Comparison of ENCODE assay signal across 8 cellular contexts in genomic region chr1:212950243-212951057, GRCh38. TPM values are rescaled to one million over a fixed set of nuclear protein-coding genes. Genes with fewer than 3 reads are reported as not detected.
DNase-seq lines count a peak whose midpoint lies in the region; ATAC-seq and TF ChIP-seq lines count a peak whose summit lies in the region.

TSS of gene VASH2 (plus strand) at chr1:212950541. CDS start at chr1:212951543, 1,002 bp downstream.

- TF ChIP-seq CTCF in thyroid gland (IDR thresholded peaks at IDR 0.05), result no peak

- H3K27ac ChIP-seq in HUES64 (ENCODE audit: low read depth, low read length) (peak within 1 kb of the TSS; percentile 56; the same call in 1 of the 2 replicates), thyroid gland (no peak within 1 kb of the TSS)

- peak; percentile 93 for ATAC-seq in GM21447 (IDR thresholded peaks at IDR 0.05; ENCODE audit: unreplicated experiment)

- peak in 1 of 2 donors; percentile 31 for TF ChIP-seq POLR2A in thyroid gland (IDR thresholded peaks at IDR 0.05)

- no peaks in the 10 kb centered on the region for H3K9me3 ChIP-seq in HUES64 (ENCODE audit: insufficient read depth, low read depth, low read length)
- no peaks in the 10 kb centered on the region for H3K9me3 ChIP-seq in thyroid gland

- WGBS in HUES64, result under 1% methylated on average over 59 of the region's 59 CpGs
- WGBS in thyroid gland, 2 donors, result 3 to 8% methylated on average over 16 to 26 of the region's 59 CpGs

- peak within 1 kb of the TSS; percentile 81 for H3K9ac ChIP-seq in HUES64 (ENCODE audit: low read depth, low read length)

- H3K36me3 ChIP-seq in HUES64 (ENCODE audit: insufficient read depth, low read length) (peaks cover 40% of the 10 kb centered on the region), thyroid gland (no peaks in the 10 kb centered on the region)

- intact Hi-C loops in thyroid gland (cut with DNase I), result no loop called here

- H3K4me1 ChIP-seq in HUES64 (ENCODE audit: insufficient read depth, low read length) (peaks cover 26% of the 10 kb centered on the region), thyroid gland (peaks cover 7 to 10% of the 10 kb centered on the region in 2 donors)

- DNase-seq in DMS53 (lab: John Stamatoyannopoulos, UW) (peak; percentile 96), RKO (ENCODE audit: low spot score) (peak; percentile 80), glomerular visceral epithelial cell (ENCODE audit: extremely low spot score) (peak; percentile 84), occipital lobe (lab: John Stamatoyannopoulos, UW) (peak; percentile 82), thyroid gland (peak; percentile 70)
- peak; percentile 18 for DNase-seq in activated gamma-delta T cell treated with anti-CD3 and anti-CD28 coated beads, Interleukin-2, amount 50 U/mL, for 16 hours (ENCODE audit: low read depth)

- H3K27me3 ChIP-seq in HUES64 (ENCODE audit: insufficient read depth, low read length) (peaks cover 11% of the 10 kb centered on the region), thyroid gland (no peaks in the 10 kb centered on the region)

- H3K4me3 ChIP-seq in HUES64 (ENCODE audit: low read length), result peak within 1 kb of the TSS; percentile 96
- H3K4me3 ChIP-seq in thyroid gland (replicated peaks in 1 of 3), result peak within 1 kb of the TSS in 1 of 3 donors; percentile 40

RNA-seq across cellular contexts. Expression of gene VASH2, which starts in this region (rescaled TPM):
- polyA plus RNA-seq in HUES64 (2013, experiment 1 of 2), result 79.9 TPM
- polyA plus RNA-seq in HUES64 (2013, experiment 2 of 2), result 70.5 TPM
- total RNA-seq in occipital lobe, result 35.9 TPM
- 1 to 10 TPM in 2 of 4 donors, under 1 TPM in 2; 0.24 to 2.0 (median 1.1) TPM for total RNA-seq in thyroid gland

Comparison
In these comparisons a context has a peak if more than half of its experiments do, and no peak if none do; other contexts are left out.
1. RNA of gene VASH2 (total RNA-seq): 35.9 TPM in occipital lobe (single experiment); 0.24 to 2.0 TPM in thyroid gland; every median in the first group is over 10 times any median in the second.
2. DNase-seq: peak in every context shown above with its lines; median percentile 96 in DMS53; 84 in glomerular visceral epithelial cell; 82 in occipital lobe; 80 in RKO; 70 in thyroid gland; 18 in activated gamma-delta T cell treated with anti-CD3 and anti-CD28 coated beads, Interleukin-2, amount 50 U/mL, for 16 hours.